8 cellular contexts compared by ENCODE assay signal in the genomic region with DNA sequence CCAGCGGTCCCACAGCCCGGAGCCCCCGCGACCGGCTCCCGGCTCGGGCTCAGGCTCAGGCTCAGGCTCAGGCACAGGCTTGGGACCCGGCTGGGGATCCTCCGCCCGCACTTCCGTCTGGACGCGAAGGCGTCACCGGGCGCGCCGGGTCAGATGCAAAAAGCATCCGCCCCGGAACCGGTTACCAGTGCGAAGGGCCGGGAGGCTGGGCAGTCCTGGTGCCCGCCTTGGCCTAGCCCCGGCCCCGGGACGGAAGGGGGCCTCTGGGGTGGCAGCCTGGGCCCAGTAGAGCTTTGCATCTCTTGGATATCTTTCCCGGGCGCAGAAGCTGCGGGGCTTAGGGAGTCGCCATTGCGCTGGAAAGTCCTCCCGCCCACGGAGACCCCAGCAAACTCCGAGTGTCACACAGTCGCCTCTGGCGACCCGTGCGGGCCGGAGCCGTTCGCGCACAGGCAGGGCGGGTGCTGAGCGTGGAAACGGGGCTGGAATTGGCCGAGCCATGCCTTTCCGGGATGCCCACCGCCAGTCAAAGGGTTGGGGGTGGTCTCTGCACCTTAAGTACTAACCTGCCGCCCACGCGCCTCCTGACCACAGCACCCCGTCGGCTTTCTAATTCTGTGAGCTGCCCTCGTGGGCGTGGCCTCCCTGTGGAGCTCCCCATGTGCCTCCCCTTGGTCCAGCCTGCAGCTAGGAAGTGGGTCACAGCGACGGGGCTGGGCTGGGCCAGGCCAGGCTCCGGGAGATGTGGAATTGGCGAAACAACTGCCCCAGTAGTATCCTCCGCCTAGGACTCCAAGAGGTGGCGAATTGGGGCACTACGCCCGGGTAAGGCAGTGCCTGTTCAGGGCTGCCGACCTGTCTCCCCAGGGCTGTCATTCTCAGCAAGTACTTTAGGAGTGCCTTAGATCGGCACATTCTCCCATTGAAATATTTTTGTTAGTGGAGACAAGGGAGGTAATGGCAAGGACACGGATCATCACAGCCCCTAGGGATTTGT. TPM values are rescaled to one million over a fixed set of nuclear protein-coding genes. Genes with fewer than 3 reads are reported as not detected.
DNase-seq lines count a peak whose midpoint lies in the region; ATAC-seq and TF ChIP-seq lines count a peak whose summit lies in the region.

A gene (minus strand): TSS at position 119 of the 997 bp plus-strand sequence. CDS start 129 bp downstream, outside the sequence.

- H3F3A ChIP-seq in MM.1S (ENCODE audit: insufficient read depth, low read length): peaks cover 5% of the 10 kb centered on the region; the same call in 1 of the 2 replicates

- H3K4me1 Mint-ChIP-seq in activated naive CD8-positive, alpha-beta T cell (ENCODE audit: low read depth): peaks cover 32% of the 10 kb centered on the region

- H3K9ac ChIP-seq in MM.1S (ENCODE audit: low read length): peak within 1 kb of the TSS; percentile 94

- H3K4me3 Mint-ChIP-seq in activated naive CD8-positive, alpha-beta T cell: peak within 1 kb of the TSS; percentile 99

- H3K27ac Mint-ChIP-seq in activated naive CD8-positive, alpha-beta T cell: peak within 1 kb of the TSS; percentile 93

- peak within 1 kb of the TSS; percentile 87 for H3K27ac ChIP-seq in MM.1S (ENCODE audit: low read length)
- H3K27ac ChIP-seq in temporal lobe (ENCODE audit: low read depth, low read length): peak within 1 kb of the TSS; percentile 89

- peaks cover 3% of the 10 kb centered on the region for H3K36me3 Mint-ChIP-seq in activated naive CD8-positive, alpha-beta T cell

- peak; percentile 93 for ATAC-seq in omental fat pad (ENCODE audit: low FRiP score)

- no peaks in the 10 kb centered on the region for H3K9me3 Mint-ChIP-seq in activated naive CD8-positive, alpha-beta T cell (ENCODE audit: low read depth)

- TF ChIP-seq CTCF in MM.1S (IDR thresholded peaks at IDR 0.05; ENCODE audit: low read length): no peak
- no peak for TF ChIP-seq CTCF in omental fat pad (IDR thresholded peaks at IDR 0.05)

- peaks cover 13% of the 10 kb centered on the region for H3K4me1 ChIP-seq in MM.1S (ENCODE audit: low read length)

- H3K4me2 ChIP-seq in MM.1S (ENCODE audit: low read depth, low read length): peak within 1 kb of the TSS; percentile 90

- peak; percentile 71 for DNase-seq in GM04504 (ENCODE audit: low read depth)
- DNase-seq in HCEC 1CT: peak; percentile 87
- peak; percentile 94 for DNase-seq in MM.1S
- DNase-seq in SKM-1 treated with dmso at 0.1 percent for 144 hours (lab: John Stamatoyannopoulos, UW; ENCODE audit: unreplicated experiment): peak; percentile 78
- DNase-seq in glomerular visceral epithelial cell (ENCODE audit: extremely low spot score): peak; percentile 86
- peak; percentile 67 for DNase-seq in omental fat pad (ENCODE audit: low spot score)

- H2AFZ ChIP-seq in MM.1S (ENCODE audit: low read length): peak within 1 kb of the TSS; percentile 98

- H3K79me2 ChIP-seq in MM.1S (ENCODE audit: low read length): peaks cover 37% of the 10 kb centered on the region

- H3K9me3 ChIP-seq in MM.1S (replicated peaks; ENCODE audit: insufficient read depth, low read length): no peaks in the 10 kb centered on the region

- H3K36me3 ChIP-seq in MM.1S (replicated peaks; ENCODE audit: insufficient read depth, low read length): no peaks in the 10 kb centered on the region

- peak within 1 kb of the TSS; percentile 89 for H3K4me3 ChIP-seq in MM.1S (ENCODE audit: low read length)

- H4K20me1 ChIP-seq in MM.1S (ENCODE audit: insufficient read depth, low read length): no peaks in the 10 kb centered on the region

- no peaks in the 10 kb centered on the region for H3K9me2 ChIP-seq in MM.1S (replicated peaks; ENCODE audit: insufficient read depth, low read length)

- no peaks in the 10 kb centered on the region for H3K27me3 Mint-ChIP-seq in activated naive CD8-positive, alpha-beta T cell

- H3K27me3 ChIP-seq in MM.1S (replicated peaks; ENCODE audit: insufficient read depth, low read length): no peaks in the 10 kb centered on the region

RNA-seq across cellular contexts. Expression of the gene that starts here (rescaled TPM):
- 10 to 100 TPM; 31.9 to 44.4 (median 42.1) TPM for total RNA-seq in omental fat pad
- total RNA-seq in temporal lobe: 38.6 TPM

Comparison
In these comparisons a context has a peak if more than half of its experiments do, and no peak if none do; other contexts are left out.
1. Peak in every context shown above with its lines: DNase-seq, ATAC-seq, H3K4me3 ChIP-seq and H3K27ac ChIP-seq.